In the genomic region with DNA sequence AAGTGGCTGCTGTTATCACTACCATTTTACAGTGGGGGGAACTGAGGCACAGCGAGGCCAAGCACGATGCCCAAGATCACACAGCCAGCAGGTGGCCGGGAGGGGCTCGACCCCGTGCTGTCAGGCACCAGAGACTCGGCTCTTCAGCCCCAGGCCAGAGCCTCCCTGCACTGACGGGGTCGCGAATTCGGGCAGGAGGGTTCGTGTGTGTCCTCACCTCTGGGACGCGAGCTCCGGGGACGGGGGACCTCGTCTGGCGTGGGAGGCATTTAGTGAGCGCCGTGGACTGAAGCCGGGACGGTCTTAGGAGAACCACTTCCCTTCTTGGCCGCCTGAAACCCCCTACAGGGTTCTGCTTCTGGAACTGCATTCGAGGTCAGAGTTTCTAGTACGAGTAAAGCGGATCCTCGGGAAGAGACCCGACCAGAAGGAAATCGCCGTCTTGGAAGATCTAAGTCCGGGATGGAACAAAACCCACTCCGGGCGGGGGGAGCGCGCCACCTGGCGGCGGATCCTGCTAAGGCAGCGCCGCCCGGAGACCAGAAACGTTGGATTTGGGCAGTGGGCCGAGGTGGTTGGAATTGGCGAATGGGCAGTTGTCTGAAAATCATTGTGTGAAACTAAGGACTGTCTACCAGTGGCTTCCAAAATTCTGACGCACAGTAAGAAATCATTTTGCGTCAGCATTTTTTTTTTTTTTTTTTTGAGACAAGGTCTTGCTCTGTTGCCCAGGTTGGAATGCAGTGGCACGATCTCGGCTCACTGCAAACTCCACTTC, we compare ENCODE assay signal across 1 cellular context.
TF ChIP-seq lines count a peak whose summit lies in the region.

No MANE protein-coding gene starts in this region.

TF ChIP-seq in K562, 482 proteins besides CTCF, POLR2A, EP300 and RAD21 (continued from another document and continues in another):
- TF ChIP-seq GATA2 (CRISPR knock-in tag; IDR thresholded peaks at IDR 0.05) (no peak), FOXJ2 (tag; IDR thresholded peaks at IDR 0.05) (no peak), PHF20 (IDR thresholded peaks at IDR 0.05; ENCODE audit: partially characterized antibody) (no peak), CTBP1 (IDR thresholded peaks at IDR 0.05; ENCODE audit: borderline replicate concordance) (peak; percentile 28; the same call in 1 of the 2 replicates), ATF1 (CRISPR knock-in tag; IDR thresholded peaks at IDR 0.05) (no peak), ATF1 (tag; IDR thresholded peaks at IDR 0.05) (0 out of 2 replicates have a peak, but pooled peaks have one; percentile 33), NRF1 (conservative IDR thresholded peaks at IDR 0.05 in 1 of 2, IDR thresholded peaks at IDR 0.05 in 1 of 2) (no peak), ZNF41 (CRISPR knock-in tag; conservative IDR thresholded peaks at IDR 0.05) (no peak), TOE1 (IDR thresholded peaks at IDR 0.05; ENCODE audit: borderline replicate concordance) (peak; percentile 42; the same call in 1 of the 2 replicates), TOE1 (CRISPR knock-in tag; IDR thresholded peaks at IDR 0.05; ENCODE audit: borderline replicate concordance, low read depth) (no peak), SAFB (IDR thresholded peaks at IDR 0.05; ENCODE audit: borderline replicate concordance, low read depth, low read length) (peak; percentile 40; the same call in 1 of the 2 replicates), COPS2 (conservative IDR thresholded peaks at IDR 0.05) (no peak), RBBP5 (IDR thresholded peaks at IDR 0.05; ENCODE audit: borderline replicate concordance, insufficient read depth, low read length, poor library complexity, severe bottlenecking) (no peak), SP2 (IDR thresholded peaks at IDR 0.05; ENCODE audit: extremely low read depth, low read depth, low read length, poor library complexity, severe bottlenecking) (no peak), ZNF24 (IDR thresholded peaks at IDR 0.05) (peak; percentile 19; the same call in 1 of the 2 replicates), ARID2 (IDR thresholded peaks at IDR 0.05) (peak; percentile 51; the same call in 1 of the 2 replicates), KLF1 (tag; IDR thresholded peaks at IDR 0.05) (peak; percentile 71; the same call in 1 of the 2 replicates), ZNF644 (tag; IDR thresholded peaks at IDR 0.05; ENCODE audit: low read depth) (no peak), MIER1 (IDR thresholded peaks at IDR 0.05; ENCODE audit: low read depth) (0 out of 2 replicates have a peak, but pooled peaks have one; percentile 43), CXXC5 (CRISPR knock-in tag; IDR thresholded peaks at IDR 0.05) (peak; percentile 54), ZBTB7A (IDR thresholded peaks at IDR 0.05; ENCODE audit: borderline replicate concordance, control insufficient read depth, low read depth, low read length) (no peak), SPI1 (IDR thresholded peaks at IDR 0.05; ENCODE audit: borderline replicate concordance, low read depth, low read length) (0 out of 2 replicates have a peak, but pooled peaks have one; percentile 46), MTA1 (IDR thresholded peaks at IDR 0.05; ENCODE audit: borderline replicate concordance) (peak; percentile 49; the same call in 1 of the 2 replicates), SMARCA5 (IDR thresholded peaks at IDR 0.05) (peak; percentile 36; the same call in 1 of the 2 replicates), STAG1 (CRISPR knock-in tag; IDR thresholded peaks at IDR 0.05; ENCODE audit: borderline replicate concordance) (peak; percentile 63; the same call in 1 of the 2 replicates), BCOR (IDR thresholded peaks at IDR 0.05) (peak; percentile 85)
- TF ChIP-seq, protein P1, sequence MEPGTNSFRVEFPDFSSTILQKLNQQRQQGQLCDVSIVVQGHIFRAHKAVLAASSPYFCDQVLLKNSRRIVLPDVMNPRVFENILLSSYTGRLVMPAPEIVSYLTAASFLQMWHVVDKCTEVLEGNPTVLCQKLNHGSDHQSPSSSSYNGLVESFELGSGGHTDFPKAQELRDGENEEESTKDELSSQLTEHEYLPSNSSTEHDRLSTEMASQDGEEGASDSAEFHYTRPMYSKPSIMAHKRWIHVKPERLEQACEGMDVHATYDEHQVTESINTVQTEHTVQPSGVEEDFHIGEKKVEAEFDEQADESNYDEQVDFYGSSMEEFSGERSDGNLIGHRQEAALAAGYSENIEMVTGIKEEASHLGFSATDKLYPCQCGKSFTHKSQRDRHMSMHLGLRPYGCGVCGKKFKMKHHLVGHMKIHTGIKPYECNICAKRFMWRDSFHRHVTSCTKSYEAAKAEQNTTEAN (CRISPR knock-in tag; IDR thresholded peaks at IDR 0.05), result no peak
- TF ChIP-seq, protein P2, sequence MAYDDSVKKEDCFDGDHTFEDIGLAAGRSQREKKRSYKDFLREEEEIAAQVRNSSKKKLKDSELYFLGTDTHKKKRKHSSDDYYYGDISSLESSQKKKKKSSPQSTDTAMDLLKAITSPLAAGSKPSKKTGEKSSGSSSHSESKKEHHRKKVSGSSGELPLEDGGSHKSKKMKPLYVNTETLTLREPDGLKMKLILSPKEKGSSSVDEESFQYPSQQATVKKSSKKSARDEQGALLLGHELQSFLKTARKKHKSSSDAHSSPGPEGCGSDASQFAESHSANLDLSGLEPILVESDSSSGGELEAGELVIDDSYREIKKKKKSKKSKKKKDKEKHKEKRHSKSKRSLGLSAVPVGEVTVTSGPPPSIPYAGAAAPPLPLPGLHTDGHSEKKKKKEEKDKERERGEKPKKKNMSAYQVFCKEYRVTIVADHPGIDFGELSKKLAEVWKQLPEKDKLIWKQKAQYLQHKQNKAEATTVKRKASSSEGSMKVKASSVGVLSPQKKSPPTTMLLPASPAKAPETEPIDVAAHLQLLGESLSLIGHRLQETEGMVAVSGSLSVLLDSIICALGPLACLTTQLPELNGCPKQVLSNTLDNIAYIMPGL (CRISPR knock-in tag; IDR thresholded peaks at IDR 0.05), result no peak
- TF ChIP-seq, protein P3, sequence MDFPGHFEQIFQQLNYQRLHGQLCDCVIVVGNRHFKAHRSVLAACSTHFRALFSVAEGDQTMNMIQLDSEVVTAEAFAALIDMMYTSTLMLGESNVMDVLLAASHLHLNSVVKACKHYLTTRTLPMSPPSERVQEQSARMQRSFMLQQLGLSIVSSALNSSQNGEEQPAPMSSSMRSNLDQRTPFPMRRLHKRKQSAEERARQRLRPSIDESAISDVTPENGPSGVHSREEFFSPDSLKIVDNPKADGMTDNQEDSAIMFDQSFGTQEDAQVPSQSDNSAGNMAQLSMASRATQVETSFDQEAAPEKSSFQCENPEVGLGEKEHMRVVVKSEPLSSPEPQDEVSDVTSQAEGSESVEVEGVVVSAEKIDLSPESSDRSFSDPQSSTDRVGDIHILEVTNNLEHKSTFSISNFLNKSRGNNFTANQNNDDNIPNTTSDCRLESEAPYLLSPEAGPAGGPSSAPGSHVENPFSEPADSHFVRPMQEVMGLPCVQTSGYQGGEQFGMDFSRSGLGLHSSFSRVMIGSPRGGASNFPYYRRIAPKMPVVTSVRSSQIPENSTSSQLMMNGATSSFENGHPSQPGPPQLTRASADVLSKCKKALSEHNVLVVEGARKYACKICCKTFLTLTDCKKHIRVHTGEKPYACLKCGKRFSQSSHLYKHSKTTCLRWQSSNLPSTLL (IDR thresholded peaks at IDR 0.05), result peak; percentile 88
- TF ChIP-seq, protein P4, sequence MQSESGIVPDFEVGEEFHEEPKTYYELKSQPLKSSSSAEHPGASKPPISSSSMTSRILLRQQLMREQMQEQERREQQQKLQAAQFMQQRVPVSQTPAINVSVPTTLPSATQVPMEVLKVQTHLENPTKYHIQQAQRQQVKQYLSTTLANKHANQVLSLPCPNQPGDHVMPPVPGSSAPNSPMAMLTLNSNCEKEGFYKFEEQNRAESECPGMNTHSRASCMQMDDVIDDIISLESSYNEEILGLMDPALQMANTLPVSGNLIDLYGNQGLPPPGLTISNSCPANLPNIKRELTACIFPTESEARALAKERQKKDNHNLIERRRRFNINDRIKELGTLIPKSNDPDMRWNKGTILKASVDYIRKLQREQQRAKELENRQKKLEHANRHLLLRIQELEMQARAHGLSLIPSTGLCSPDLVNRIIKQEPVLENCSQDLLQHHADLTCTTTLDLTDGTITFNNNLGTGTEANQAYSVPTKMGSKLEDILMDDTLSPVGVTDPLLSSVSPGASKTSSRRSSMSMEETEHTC (IDR thresholded peaks at IDR 0.05), result no peak
- TF ChIP-seq, protein P5, sequence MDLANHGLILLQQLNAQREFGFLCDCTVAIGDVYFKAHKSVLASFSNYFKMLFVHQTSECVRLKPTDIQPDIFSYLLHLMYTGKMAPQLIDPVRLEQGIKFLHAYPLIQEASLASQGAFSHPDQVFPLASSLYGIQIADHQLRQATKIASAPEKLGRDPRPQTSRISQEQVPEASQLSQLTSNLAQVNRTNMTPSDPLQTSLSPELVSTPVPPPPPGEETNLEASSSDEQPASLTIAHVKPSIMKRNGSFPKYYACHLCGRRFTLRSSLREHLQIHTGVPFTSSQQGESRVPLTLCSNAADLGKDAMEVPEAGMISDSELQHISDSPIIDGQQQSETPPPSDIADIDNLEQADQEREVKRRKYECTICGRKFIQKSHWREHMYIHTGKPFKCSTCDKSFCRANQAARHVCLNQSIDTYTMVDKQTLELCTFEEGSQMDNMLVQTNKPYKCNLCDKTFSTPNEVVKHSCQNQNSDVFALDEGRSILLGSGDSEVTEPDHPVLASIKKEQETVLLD (IDR thresholded peaks at IDR 0.05), result 0 out of 2 replicates have a peak, but pooled peaks have one; percentile 33
- TF ChIP-seq, protein P6, sequence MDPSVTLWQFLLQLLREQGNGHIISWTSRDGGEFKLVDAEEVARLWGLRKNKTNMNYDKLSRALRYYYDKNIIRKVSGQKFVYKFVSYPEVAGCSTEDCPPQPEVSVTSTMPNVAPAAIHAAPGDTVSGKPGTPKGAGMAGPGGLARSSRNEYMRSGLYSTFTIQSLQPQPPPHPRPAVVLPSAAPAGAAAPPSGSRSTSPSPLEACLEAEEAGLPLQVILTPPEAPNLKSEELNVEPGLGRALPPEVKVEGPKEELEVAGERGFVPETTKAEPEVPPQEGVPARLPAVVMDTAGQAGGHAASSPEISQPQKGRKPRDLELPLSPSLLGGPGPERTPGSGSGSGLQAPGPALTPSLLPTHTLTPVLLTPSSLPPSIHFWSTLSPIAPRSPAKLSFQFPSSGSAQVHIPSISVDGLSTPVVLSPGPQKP (CRISPR knock-in tag; IDR thresholded peaks at IDR 0.05), result no peak
- TF ChIP-seq, protein P7, sequence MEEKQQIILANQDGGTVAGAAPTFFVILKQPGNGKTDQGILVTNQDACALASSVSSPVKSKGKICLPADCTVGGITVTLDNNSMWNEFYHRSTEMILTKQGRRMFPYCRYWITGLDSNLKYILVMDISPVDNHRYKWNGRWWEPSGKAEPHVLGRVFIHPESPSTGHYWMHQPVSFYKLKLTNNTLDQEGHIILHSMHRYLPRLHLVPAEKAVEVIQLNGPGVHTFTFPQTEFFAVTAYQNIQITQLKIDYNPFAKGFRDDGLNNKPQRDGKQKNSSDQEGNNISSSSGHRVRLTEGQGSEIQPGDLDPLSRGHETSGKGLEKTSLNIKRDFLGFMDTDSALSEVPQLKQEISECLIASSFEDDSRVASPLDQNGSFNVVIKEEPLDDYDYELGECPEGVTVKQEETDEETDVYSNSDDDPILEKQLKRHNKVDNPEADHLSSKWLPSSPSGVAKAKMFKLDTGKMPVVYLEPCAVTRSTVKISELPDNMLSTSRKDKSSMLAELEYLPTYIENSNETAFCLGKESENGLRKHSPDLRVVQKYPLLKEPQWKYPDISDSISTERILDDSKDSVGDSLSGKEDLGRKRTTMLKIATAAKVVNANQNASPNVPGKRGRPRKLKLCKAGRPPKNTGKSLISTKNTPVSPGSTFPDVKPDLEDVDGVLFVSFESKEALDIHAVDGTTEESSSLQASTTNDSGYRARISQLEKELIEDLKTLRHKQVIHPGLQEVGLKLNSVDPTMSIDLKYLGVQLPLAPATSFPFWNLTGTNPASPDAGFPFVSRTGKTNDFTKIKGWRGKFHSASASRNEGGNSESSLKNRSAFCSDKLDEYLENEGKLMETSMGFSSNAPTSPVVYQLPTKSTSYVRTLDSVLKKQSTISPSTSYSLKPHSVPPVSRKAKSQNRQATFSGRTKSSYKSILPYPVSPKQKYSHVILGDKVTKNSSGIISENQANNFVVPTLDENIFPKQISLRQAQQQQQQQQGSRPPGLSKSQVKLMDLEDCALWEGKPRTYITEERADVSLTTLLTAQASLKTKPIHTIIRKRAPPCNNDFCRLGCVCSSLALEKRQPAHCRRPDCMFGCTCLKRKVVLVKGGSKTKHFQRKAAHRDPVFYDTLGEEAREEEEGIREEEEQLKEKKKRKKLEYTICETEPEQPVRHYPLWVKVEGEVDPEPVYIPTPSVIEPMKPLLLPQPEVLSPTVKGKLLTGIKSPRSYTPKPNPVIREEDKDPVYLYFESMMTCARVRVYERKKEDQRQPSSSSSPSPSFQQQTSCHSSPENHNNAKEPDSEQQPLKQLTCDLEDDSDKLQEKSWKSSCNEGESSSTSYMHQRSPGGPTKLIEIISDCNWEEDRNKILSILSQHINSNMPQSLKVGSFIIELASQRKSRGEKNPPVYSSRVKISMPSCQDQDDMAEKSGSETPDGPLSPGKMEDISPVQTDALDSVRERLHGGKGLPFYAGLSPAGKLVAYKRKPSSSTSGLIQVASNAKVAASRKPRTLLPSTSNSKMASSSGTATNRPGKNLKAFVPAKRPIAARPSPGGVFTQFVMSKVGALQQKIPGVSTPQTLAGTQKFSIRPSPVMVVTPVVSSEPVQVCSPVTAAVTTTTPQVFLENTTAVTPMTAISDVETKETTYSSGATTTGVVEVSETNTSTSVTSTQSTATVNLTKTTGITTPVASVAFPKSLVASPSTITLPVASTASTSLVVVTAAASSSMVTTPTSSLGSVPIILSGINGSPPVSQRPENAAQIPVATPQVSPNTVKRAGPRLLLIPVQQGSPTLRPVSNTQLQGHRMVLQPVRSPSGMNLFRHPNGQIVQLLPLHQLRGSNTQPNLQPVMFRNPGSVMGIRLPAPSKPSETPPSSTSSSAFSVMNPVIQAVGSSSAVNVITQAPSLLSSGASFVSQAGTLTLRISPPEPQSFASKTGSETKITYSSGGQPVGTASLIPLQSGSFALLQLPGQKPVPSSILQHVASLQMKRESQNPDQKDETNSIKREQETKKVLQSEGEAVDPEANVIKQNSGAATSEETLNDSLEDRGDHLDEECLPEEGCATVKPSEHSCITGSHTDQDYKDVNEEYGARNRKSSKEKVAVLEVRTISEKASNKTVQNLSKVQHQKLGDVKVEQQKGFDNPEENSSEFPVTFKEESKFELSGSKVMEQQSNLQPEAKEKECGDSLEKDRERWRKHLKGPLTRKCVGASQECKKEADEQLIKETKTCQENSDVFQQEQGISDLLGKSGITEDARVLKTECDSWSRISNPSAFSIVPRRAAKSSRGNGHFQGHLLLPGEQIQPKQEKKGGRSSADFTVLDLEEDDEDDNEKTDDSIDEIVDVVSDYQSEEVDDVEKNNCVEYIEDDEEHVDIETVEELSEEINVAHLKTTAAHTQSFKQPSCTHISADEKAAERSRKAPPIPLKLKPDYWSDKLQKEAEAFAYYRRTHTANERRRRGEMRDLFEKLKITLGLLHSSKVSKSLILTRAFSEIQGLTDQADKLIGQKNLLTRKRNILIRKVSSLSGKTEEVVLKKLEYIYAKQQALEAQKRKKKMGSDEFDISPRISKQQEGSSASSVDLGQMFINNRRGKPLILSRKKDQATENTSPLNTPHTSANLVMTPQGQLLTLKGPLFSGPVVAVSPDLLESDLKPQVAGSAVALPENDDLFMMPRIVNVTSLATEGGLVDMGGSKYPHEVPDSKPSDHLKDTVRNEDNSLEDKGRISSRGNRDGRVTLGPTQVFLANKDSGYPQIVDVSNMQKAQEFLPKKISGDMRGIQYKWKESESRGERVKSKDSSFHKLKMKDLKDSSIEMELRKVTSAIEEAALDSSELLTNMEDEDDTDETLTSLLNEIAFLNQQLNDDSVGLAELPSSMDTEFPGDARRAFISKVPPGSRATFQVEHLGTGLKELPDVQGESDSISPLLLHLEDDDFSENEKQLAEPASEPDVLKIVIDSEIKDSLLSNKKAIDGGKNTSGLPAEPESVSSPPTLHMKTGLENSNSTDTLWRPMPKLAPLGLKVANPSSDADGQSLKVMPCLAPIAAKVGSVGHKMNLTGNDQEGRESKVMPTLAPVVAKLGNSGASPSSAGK (IDR thresholded peaks at IDR 0.05), result peak; percentile 46
